19 cellular contexts compared by ENCODE assay signal in genomic region chr5:73263001-73263710, GRCh38.
"Had no signal": no experiment of that assay in that cellular context is flagged by ENCODE, and none has a peak within 500 bp of the region (broad histone marks: within the 10 kb centered on the region; RNA-seq: fewer than 3 reads in every experiment).

No MANE protein-coding gene starts in this region.

- DNase-seq: activated CD4-positive, alpha-beta T cell treated with anti-CD3 and anti-CD28 coated beads, Interleukin-2, amount 50 U/mL, for 4 hours; activated CD4-positive, CD25-positive, alpha-beta regulatory T cell treated with anti-CD3 and anti-CD28 coated beads, Interleukin-2, amount 50 U/mL, for 72 hours; activated CD8-positive, alpha-beta memory T cell treated with anti-CD3 and anti-CD28 coated beads, Interleukin-2, amount 10 ng/mL, durations not matched to agents 7 days and 5 days; activated effector memory CD4-positive, alpha-beta T cell treated with Interleukin-2 at 50 U/mL for 16 hours; activated T-cell treated with anti-CD3 and anti-CD28 coated beads, Interleukin-2, amount 50 U/mL, for 24 hours; amygdala; brain microvascular endothelial cell; dermis blood vessel endothelial cell; endodermal cell; erythroblast; foreskin fibroblast; heart right ventricle; left ventricle myocardium inferior; mesenchymal stem cell; pancreas; upper lobe of left lung had no signal

- H3K27me3 ChIP-seq: brain microvascular endothelial cell, pancreas, upper lobe of left lung had no signal

- H3K4me1 Mint-ChIP-seq: activated CD8-positive, alpha-beta memory T cell treated with anti-CD3 and anti-CD28 coated beads, Interleukin-2, amount 10 ng/mL, durations not matched to agents 7 days and 5 days; endodermal cell; stimulated activated memory B cell treated with anti-CD40 and anti-IgM and Interleukin-4, amounts not matched to agents 10 μg/mL and 1 μg/mL and 100 μg/mL, for 72 hours had no signal

- H3K9me3 ChIP-seq: heart right ventricle, left ventricle myocardium inferior, pancreas, upper lobe of left lung had no signal

- H3K4me1 ChIP-seq: heart right ventricle, left ventricle myocardium inferior, pancreas had no signal

- H3K9me3 Mint-ChIP-seq: activated naive CD4-positive, alpha-beta T cell treated with anti-CD3 and anti-CD28 coated beads, Interleukin-2, amount 50 U/mL, for 72 hours; activated T-cell treated with anti-CD3 and anti-CD28 coated beads, Interleukin-2, amount 50 U/mL, for 24 hours; endodermal cell; stimulated activated memory B cell treated with anti-CD40 and anti-IgM and Interleukin-4, amounts not matched to agents 10 μg/mL and 1 μg/mL and 100 μg/mL, for 72 hours; T-helper 2 cell treated with Interferon-gamma antibody and Interleukin-4, amounts not matched to agents 5 μg/mL and 100 μg/mL, for 36 hours had no signal

- H3K27ac Mint-ChIP-seq: activated CD8-positive, alpha-beta memory T cell treated with anti-CD3 and anti-CD28 coated beads, Interleukin-2, amount 10 ng/mL, durations not matched to agents 7 days and 5 days; activated naive CD4-positive, alpha-beta T cell treated with anti-CD3 and anti-CD28 coated beads, Interleukin-2, amount 50 U/mL, for 72 hours; activated T-cell treated with anti-CD3 and anti-CD28 coated beads, Interleukin-2, amount 50 U/mL, for 24 hours; endodermal cell; stimulated activated memory B cell treated with anti-CD40 and anti-IgM and Interleukin-4, amounts not matched to agents 10 μg/mL and 1 μg/mL and 100 μg/mL, for 72 hours; T-helper 2 cell treated with Interferon-gamma antibody and Interleukin-4, amounts not matched to agents 5 μg/mL and 100 μg/mL, for 36 hours had no signal

- H3K36me3 Mint-ChIP-seq: activated CD8-positive, alpha-beta memory T cell treated with anti-CD3 and anti-CD28 coated beads, Interleukin-2, amount 10 ng/mL, durations not matched to agents 7 days and 5 days; stimulated activated memory B cell treated with anti-CD40 and anti-IgM and Interleukin-4, amounts not matched to agents 10 μg/mL and 1 μg/mL and 100 μg/mL, for 72 hours had no signal

- H3K36me3 ChIP-seq: brain microvascular endothelial cell, heart right ventricle, left ventricle myocardium inferior, pancreas, upper lobe of left lung had no signal

- H3K27ac ChIP-seq: brain microvascular endothelial cell, heart right ventricle, left ventricle myocardium inferior, pancreas, upper lobe of left lung had no signal

- H3K4me3 Mint-ChIP-seq: activated CD8-positive, alpha-beta memory T cell treated with anti-CD3 and anti-CD28 coated beads, Interleukin-2, amount 10 ng/mL, durations not matched to agents 7 days and 5 days; activated T-cell treated with anti-CD3 and anti-CD28 coated beads, Interleukin-2, amount 50 U/mL, for 24 hours; endodermal cell; stimulated activated memory B cell treated with anti-CD40 and anti-IgM and Interleukin-4, amounts not matched to agents 10 μg/mL and 1 μg/mL and 100 μg/mL, for 72 hours; T-helper 2 cell treated with Interferon-gamma antibody and Interleukin-4, amounts not matched to agents 5 μg/mL and 100 μg/mL, for 36 hours had no signal

- H3K4me3 ChIP-seq: heart right ventricle, left ventricle myocardium inferior, pancreas, upper lobe of left lung had no signal

- H3K27me3 Mint-ChIP-seq: stimulated activated memory B cell treated with anti-CD40 and anti-IgM and Interleukin-4, amounts not matched to agents 10 μg/mL and 1 μg/mL and 100 μg/mL, for 72 hours had no signal
